ENCODE assay signal across 8 cellular contexts in the genomic region with DNA sequence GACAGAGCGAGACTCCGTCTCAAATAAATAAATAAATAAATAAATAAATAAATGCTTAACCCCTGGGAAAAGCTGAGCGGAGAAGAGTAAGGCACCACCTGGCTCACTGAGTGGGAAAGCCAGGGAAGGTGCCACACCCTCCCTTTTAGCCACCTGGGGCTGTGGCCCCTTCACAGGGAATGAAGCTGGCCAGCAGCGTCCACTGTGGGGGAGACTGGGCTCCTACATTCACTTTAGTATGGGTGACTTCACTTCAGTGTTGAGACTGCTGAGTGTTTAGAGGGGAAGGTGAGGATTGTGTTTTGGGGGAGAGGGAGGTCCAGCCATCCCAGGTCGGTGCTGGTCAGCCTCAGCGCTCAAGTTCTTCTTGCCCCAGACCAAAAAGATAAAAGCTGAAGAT. TPM values are rescaled to one million over a fixed set of nuclear protein-coding genes. Genes with fewer than 3 reads are reported as not detected.
DNase-seq lines count a peak whose midpoint lies in the region; ATAC-seq and TF ChIP-seq lines count a peak whose summit lies in the region.

No MANE protein-coding gene starts in this region.

- DNase-seq in heart left ventricle (peak in 1 of 5 donors; percentile 23), cardiac septum (ENCODE audit: low spot score) (no peak), MCF 10A (ENCODE audit: unreplicated experiment) (no peak), lower lobe of right lung (no peak), type B pancreatic cell (ENCODE audit: extremely low spot score, unreplicated experiment) (no peak), NK-92 (lab: John Stamatoyannopoulos, UW; ENCODE audit: unreplicated experiment) (no peak)
- DNase-seq in stimulated activated CD4-positive, alpha-beta T cell treated with anti-CD3 and anti-CD28 coated beads, Interleukin-4, amount 100 ng/mL, for 24 hours: no peak

- intact Hi-C loops in heart left ventricle (cut with DNase I) (no loop called here), cardiac septum (cut with DNase I) (no loop called here), MCF 10A (cut with micrococcal nuclease) (no loop called here), lower lobe of right lung (cut with DNase I) (no loop called here)

- POLR2A ChIA-PET in MCF 10A (lab: Yijun Ruan, JAX): interaction anchor here (0.7 to 16.5 kb wide), 10 partner anchors 8 to 674 kb away, joined by 3 to 610 read pairs (median 6); a partner anchor contains a TSS

- H3K27ac Mint-ChIP-seq in MCF 10A (ENCODE audit: low read depth, unreplicated experiment): peak overlapping the region; percentile 94
- peak overlapping the region; percentile 80 for H3K27ac Mint-ChIP-seq in type B pancreatic cell

- H3K4me1 Mint-ChIP-seq in MCF 10A (ENCODE audit: insufficient read depth, unreplicated experiment) (peaks cover 50% of the 10 kb centered on the region), type B pancreatic cell (ENCODE audit: unreplicated experiment) (peaks cover 41% of the 10 kb centered on the region)

- H3K27me3 ChIP-seq in heart left ventricle (no peaks in the 10 kb centered on the region), lower lobe of right lung (ENCODE audit: low read depth) (no peaks in the 10 kb centered on the region)

- WGBS in heart left ventricle, 4 donors: 47 to 63% (median 57%) methylated on average over 6 of the region's 6 CpGs

- TF ChIP-seq CTCF in heart left ventricle (IDR thresholded peaks at IDR 0.05) (no peak), MCF 10A (IDR thresholded peaks at IDR 0.05; ENCODE audit: unreplicated experiment) (no peak), lower lobe of right lung (IDR thresholded peaks at IDR 0.05) (no peak), type B pancreatic cell (conservative IDR thresholded peaks at IDR 0.05) (no peak)

- no peak for ATAC-seq in heart left ventricle
- no peak for ATAC-seq in lower lobe of right lung
- ATAC-seq in HG03565 (IDR thresholded peaks at IDR 0.05; ENCODE audit: unreplicated experiment): no peak

- peaks cover 0 to 43% (median 38%) of the 10 kb centered on the region in 9 donors for H3K36me3 ChIP-seq in heart left ventricle
- peaks cover 45% of the 10 kb centered on the region for H3K36me3 ChIP-seq in lower lobe of right lung

- H3K4me3 ChIP-seq in heart left ventricle: peak overlapping the region; percentile 52 to 97 (median 81)
- H3K4me3 ChIP-seq in lower lobe of right lung: peak overlapping the region; percentile 94

- H3K9me3 ChIP-seq in heart left ventricle (no peaks in the 10 kb centered on the region), lower lobe of right lung (no peaks in the 10 kb centered on the region)

- H3K27ac ChIP-seq in heart left ventricle (peak overlapping the region in 11 of 12 donors; percentile 93 to 100 (median 99)), lower lobe of right lung (peak overlapping the region; percentile 88)

- H3K27me3 Mint-ChIP-seq in MCF 10A (ENCODE audit: insufficient read depth, unreplicated experiment) (no peaks in the 10 kb centered on the region), type B pancreatic cell (no peaks in the 10 kb centered on the region)

- H3K4me3 Mint-ChIP-seq in MCF 10A (ENCODE audit: unreplicated experiment): peak overlapping the region; percentile 90
- peak overlapping the region; percentile 98 for H3K4me3 Mint-ChIP-seq in type B pancreatic cell

- H3K36me3 Mint-ChIP-seq in MCF 10A (ENCODE audit: insufficient read depth, unreplicated experiment) (peaks cover 63% of the 10 kb centered on the region), type B pancreatic cell (peaks cover 7% of the 10 kb centered on the region)

- no peak for TF ChIP-seq POLR2A in heart left ventricle (IDR thresholded peaks at IDR 0.05)

- BruUV-seq in MCF 10A (replicated peaks; lab: Mats Ljungman, UMichigan): no TSS peak

- H3K4me1 ChIP-seq in heart left ventricle (peaks cover 0 to 76% (median 50%) of the 10 kb centered on the region in 12 donors), lower lobe of right lung (peaks cover 64% of the 10 kb centered on the region)

- CTCF ChIA-PET in MCF 10A (lab: Yijun Ruan, JAX): interaction anchor here (0.6 to 13.9 kb wide), 5 partner anchors 11 to 252 kb away, joined by 3 to 147 read pairs (median 5); a partner anchor contains a TSS

- H3K9me3 Mint-ChIP-seq in MCF 10A (ENCODE audit: unreplicated experiment) (no peaks in the 10 kb centered on the region), type B pancreatic cell (no peaks in the 10 kb centered on the region)

RNA-seq across cellular contexts. Expression of a gene that starts 1.5 kb away (rescaled TPM):
- total RNA-seq in heart left ventricle (10 to 100 TPM in 8 of 9 donors, 1 to 10 TPM in 1; 8.7 to 20.3 (median 11.8) TPM), cardiac septum (37.9 TPM), MCF 10A (2022) (25.8 and 30.6 TPM in 2 replicates), lower lobe of right lung (28.9 TPM), type B pancreatic cell (ENCODE audit: low replicate concordance) (48.3 and 49.7 TPM in 2 replicates)
- polyA plus RNA-seq in heart left ventricle: 10 to 100 TPM; 10.7 to 30.1 TPM

RNA-seq across cellular contexts. Expression of a gene that starts 11.9 kb away (rescaled TPM):
- total RNA-seq in heart left ventricle (10 to 100 TPM in 1 of 9 donors, 1 to 10 TPM in 8; 1.7 to 12.0 (median 3.6) TPM), cardiac septum (2.4 TPM), MCF 10A (2022) (17.5 and 22.5 TPM in 2 replicates), lower lobe of right lung (19.1 TPM), type B pancreatic cell (ENCODE audit: low replicate concordance) (17.4 and 32.0 TPM in 2 replicates)
- 1 to 10 TPM; 1.4 to 2.2 TPM for polyA plus RNA-seq in heart left ventricle

RNA-seq across cellular contexts. Expression of a gene that starts 20.7 kb away (rescaled TPM):
- total RNA-seq in heart left ventricle (10 to 100 TPM; 31.6 to 87.7 (median 37.6) TPM), cardiac septum (42.1 TPM), MCF 10A (2022) (99.7 and 122 TPM in 2 replicates), lower lobe of right lung (269 TPM), type B pancreatic cell (ENCODE audit: low replicate concordance) (83.4 and 167 TPM in 2 replicates)
- polyA plus RNA-seq in heart left ventricle: 10 to 100 TPM; 39.6 to 41.0 TPM

RNA-seq across cellular contexts. Expression of a gene that starts 37.8 kb away (rescaled TPM):
- total RNA-seq in heart left ventricle (100 to 1,000 TPM in 4 of 9 donors, 10 to 100 TPM in 5; 51.5 to 316 (median 71.1) TPM), cardiac septum (103 TPM), MCF 10A (2022) (18.9 and 25.3 TPM in 2 replicates), lower lobe of right lung (404 TPM), type B pancreatic cell (ENCODE audit: low replicate concordance) (96.4 and 138 TPM in 2 replicates)
- 10 to 100 TPM; 23.0 to 31.5 TPM for polyA plus RNA-seq in heart left ventricle

RNA-seq across cellular contexts. Expression of a gene that starts 40.5 kb away (rescaled TPM):
- total RNA-seq in heart left ventricle (under 1 TPM in 3 of 9 donors, not detected in 6; 0.06 to 0.77 (median 0.45) TPM), cardiac septum (0.11 TPM), MCF 10A (2022) (0.12 and 0.42 TPM in 2 replicates), lower lobe of right lung (2.9 TPM), type B pancreatic cell (ENCODE audit: low replicate concordance) (4.3 and 19.4 TPM in 2 replicates)
- under 1 TPM in 1 of 2 donors, not detected in 1; 0.19 TPM for polyA plus RNA-seq in heart left ventricle
